ENCODE assay signal across 8 cellular contexts in genomic region chr19:12484371-12485322, GRCh38. TPM values are rescaled to one million over a fixed set of nuclear protein-coding genes. Genes with fewer than 3 reads are reported as not detected.
A peak's percentile ranks its signal among the peaks of the same experiment; 100 is the strongest.
DNase-seq lines count a peak whose midpoint lies in the region; ATAC-seq and TF ChIP-seq lines count a peak whose summit lies in the region.

Gene ZNF709 (minus strand): TSS chr19:12484816. CDS start chr19:12484657, 159 bp downstream.

- TF ChIP-seq RAD21 in liver (IDR thresholded peaks at IDR 0.05), result no peak

- H3K9ac ChIP-seq in liver (ENCODE audit: low read depth in 1 of 2, low read length in 2 of 2), result peak within 1 kb of the TSS; percentile 67 to 72

- no peaks in the 10 kb centered on the region for H3K27me3 ChIP-seq in liver (ENCODE audit: control insufficient read depth in 4 of 4, insufficient read depth in 4 of 4, low read length in 3 of 4)

- H3K4me1 ChIP-seq in liver (ENCODE audit: control insufficient read depth in 4 of 4, insufficient read depth in 4 of 4, low read length in 3 of 4), result peaks cover 0 to 12% (median 3%) of the 10 kb centered on the region in 4 donors

- no peak for TF ChIP-seq CTCF in AG10803 (conservative IDR thresholded peaks at IDR 0.05; ENCODE audit: low read length)
- TF ChIP-seq CTCF in liver (IDR thresholded peaks at IDR 0.05; ENCODE audit: low read depth, low read length, missing input control), result no peak

- peak; percentile 96 for ATAC-seq in HG03280 (IDR thresholded peaks at IDR 0.05; ENCODE audit: unreplicated experiment)

- H3K4me3 ChIP-seq in AG10803 (ENCODE audit: low read length) (peak within 1 kb of the TSS; percentile 99), liver (ENCODE audit: low read depth in 1 of 3, low read length in 3 of 3) (peak within 1 kb of the TSS; percentile 74 to 93 (median 88))

- DNase-seq in AG10803 (ENCODE audit: low read depth), result peak; percentile 71
- peak; percentile 93 for DNase-seq in NCI-H510A treated with DMSO at 0.1 percent for 48 hours (lab: John Stamatoyannopoulos, UW)
- DNase-seq in activated CD4-positive, alpha-beta T cell treated with anti-CD3 and anti-CD28 coated beads, Interleukin-2, amount 50 U/mL, for 48 hours, result peak; percentile 90 to 93
- DNase-seq in dermis microvascular lymphatic vessel endothelial cell (ENCODE audit: low read depth in 2 of 2), result peak; percentile 70 to 85
- DNase-seq in stimulated activated CD4-positive, alpha-beta T cell treated with anti-CD3 and anti-CD28 coated beads, Interleukin-2, amount 100 ng/mL, for 48 hours, result peak; percentile 85 to 87

- no peaks in the 10 kb centered on the region for H3K36me3 ChIP-seq in liver (ENCODE audit: control insufficient read depth in 4 of 4, insufficient read depth in 3 of 4, low read depth in 1 of 4, low read length in 3 of 4)

- 1% methylated on average over 63 of the region's 63 CpGs for WGBS in liver

- TF ChIP-seq POLR2A in GM18951 (IDR thresholded peaks at IDR 0.05; ENCODE audit: extremely low read depth, insufficient read depth, insufficient read length), result peak; percentile 78

- H3K27ac ChIP-seq in liver (ENCODE audit: low read depth in 1 of 2, low read length in 2 of 2), result peak within 1 kb of the TSS; percentile 44 to 52

- H3K9me3 ChIP-seq in liver (ENCODE audit: control insufficient read depth in 4 of 4, low read length in 3 of 4), result no peaks in the 10 kb centered on the region

- in situ Hi-C loops in GM18951 (cut with MboI; ENCODE audit: low sequenced_read_pairs, unreplicated experiment), result no loop called here

TF ChIP-seq in liver, 16 proteins besides CTCF, POLR2A, EP300 and RAD21:
- TF ChIP-seq HNF4A (conservative IDR thresholded peaks at IDR 0.05), result peak; percentile 9 to 37
- TF ChIP-seq JUND (IDR thresholded peaks at IDR 0.05), result no peak
- peak; percentile 62 for TF ChIP-seq SP1 (IDR thresholded peaks at IDR 0.05)
- no peak for TF ChIP-seq EGR1 (IDR thresholded peaks at IDR 0.05; ENCODE audit: low read depth in 2 of 2)
- peak; percentile 27 for TF ChIP-seq YY1 (IDR thresholded peaks at IDR 0.05)
- TF ChIP-seq NR2F2 (IDR thresholded peaks at IDR 0.05), result peak; percentile 63
- TF ChIP-seq REST (IDR thresholded peaks at IDR 0.05), result peak; percentile 18
- peak in 1 of 2 donors; percentile 21 for TF ChIP-seq GABPA (IDR thresholded peaks at IDR 0.05 in 1 of 2, conservative IDR thresholded peaks at IDR 0.05 in 1 of 2)
- TF ChIP-seq FOXA2 (IDR thresholded peaks at IDR 0.05), result no peak
- TF ChIP-seq RXRA (IDR thresholded peaks at IDR 0.05), result peak in 1 of 2 donors; percentile 20
- no peak for TF ChIP-seq HNF4G (IDR thresholded peaks at IDR 0.05)
- TF ChIP-seq TAF1 (conservative IDR thresholded peaks at IDR 0.05), result no peak
- TF ChIP-seq ZBTB33 (IDR thresholded peaks at IDR 0.05), result no peak
TF ChIP-seq in liver: peak in this region for 7.

RNA-seq across cellular contexts. Expression of gene ZNF709, which starts in this region (rescaled TPM):
- 3.1 and 3.5 TPM in 2 replicates for total RNA-seq in dermis microvascular lymphatic vessel endothelial cell
- total RNA-seq in liver, result 1 to 10 TPM; 1.3 to 1.9 TPM
- polyA plus RNA-seq in liver, result under 1 TPM; 0.24 to 0.25 TPM

Comparison
In these comparisons a context has a peak if more than half of its experiments do, and no peak if none do; other contexts are left out.
1. Peak in every context shown above with its lines: DNase-seq, ATAC-seq, H3K4me3 ChIP-seq and H3K27ac ChIP-seq.